In the genomic region with DNA sequence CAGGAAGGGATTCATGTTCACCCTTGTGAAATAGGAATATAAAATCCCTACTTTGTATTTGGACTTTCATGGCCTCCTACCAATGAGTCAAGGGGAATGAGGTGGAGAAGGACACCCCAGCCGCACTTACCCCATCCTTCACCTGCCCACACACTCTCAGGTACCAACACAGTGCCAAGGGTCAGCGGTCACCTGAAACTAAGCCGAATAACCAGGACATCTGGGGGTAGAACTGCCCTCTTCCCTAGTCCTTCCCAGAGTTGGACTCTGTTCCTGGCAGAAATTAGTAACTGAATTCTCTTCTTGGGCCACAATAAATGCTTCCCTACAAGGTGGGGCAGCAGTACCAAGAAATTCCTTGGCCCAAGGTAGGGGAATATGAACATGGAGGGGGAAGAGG, we compare ENCODE assay signal across 2 cellular contexts.
TF ChIP-seq lines count a peak whose summit lies in the region.

No MANE protein-coding gene starts in this region.

TF ChIP-seq in liver, 16 proteins besides CTCF, POLR2A, EP300 and RAD21:
- TF ChIP-seq YY1 (IDR thresholded peaks at IDR 0.05) (no peak), NR2F2 (IDR thresholded peaks at IDR 0.05) (no peak), RXRA (IDR thresholded peaks at IDR 0.05) (peak in 1 of 2 donors; percentile 51), JUND (IDR thresholded peaks at IDR 0.05) (no peak), HNF4G (IDR thresholded peaks at IDR 0.05) (no peak), TAF1 (conservative IDR thresholded peaks at IDR 0.05) (no peak), FOXA1 (IDR thresholded peaks at IDR 0.05) (no peak), GABPA (IDR thresholded peaks at IDR 0.05 in 1 of 2, conservative IDR thresholded peaks at IDR 0.05 in 1 of 2) (no peak), FOXA2 (IDR thresholded peaks at IDR 0.05) (no peak), EGR1 (IDR thresholded peaks at IDR 0.05; ENCODE audit: low read depth in 2 of 2) (no peak), SP1 (IDR thresholded peaks at IDR 0.05) (no peak), HNF4A (conservative IDR thresholded peaks at IDR 0.05) (peak; percentile 41 to 66)
- TF ChIP-seq, protein P1, sequence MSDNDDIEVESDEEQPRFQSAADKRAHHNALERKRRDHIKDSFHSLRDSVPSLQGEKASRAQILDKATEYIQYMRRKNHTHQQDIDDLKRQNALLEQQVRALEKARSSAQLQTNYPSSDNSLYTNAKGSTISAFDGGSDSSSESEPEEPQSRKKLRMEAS (IDR thresholded peaks at IDR 0.05) = no peak
- TF ChIP-seq, protein P2, sequence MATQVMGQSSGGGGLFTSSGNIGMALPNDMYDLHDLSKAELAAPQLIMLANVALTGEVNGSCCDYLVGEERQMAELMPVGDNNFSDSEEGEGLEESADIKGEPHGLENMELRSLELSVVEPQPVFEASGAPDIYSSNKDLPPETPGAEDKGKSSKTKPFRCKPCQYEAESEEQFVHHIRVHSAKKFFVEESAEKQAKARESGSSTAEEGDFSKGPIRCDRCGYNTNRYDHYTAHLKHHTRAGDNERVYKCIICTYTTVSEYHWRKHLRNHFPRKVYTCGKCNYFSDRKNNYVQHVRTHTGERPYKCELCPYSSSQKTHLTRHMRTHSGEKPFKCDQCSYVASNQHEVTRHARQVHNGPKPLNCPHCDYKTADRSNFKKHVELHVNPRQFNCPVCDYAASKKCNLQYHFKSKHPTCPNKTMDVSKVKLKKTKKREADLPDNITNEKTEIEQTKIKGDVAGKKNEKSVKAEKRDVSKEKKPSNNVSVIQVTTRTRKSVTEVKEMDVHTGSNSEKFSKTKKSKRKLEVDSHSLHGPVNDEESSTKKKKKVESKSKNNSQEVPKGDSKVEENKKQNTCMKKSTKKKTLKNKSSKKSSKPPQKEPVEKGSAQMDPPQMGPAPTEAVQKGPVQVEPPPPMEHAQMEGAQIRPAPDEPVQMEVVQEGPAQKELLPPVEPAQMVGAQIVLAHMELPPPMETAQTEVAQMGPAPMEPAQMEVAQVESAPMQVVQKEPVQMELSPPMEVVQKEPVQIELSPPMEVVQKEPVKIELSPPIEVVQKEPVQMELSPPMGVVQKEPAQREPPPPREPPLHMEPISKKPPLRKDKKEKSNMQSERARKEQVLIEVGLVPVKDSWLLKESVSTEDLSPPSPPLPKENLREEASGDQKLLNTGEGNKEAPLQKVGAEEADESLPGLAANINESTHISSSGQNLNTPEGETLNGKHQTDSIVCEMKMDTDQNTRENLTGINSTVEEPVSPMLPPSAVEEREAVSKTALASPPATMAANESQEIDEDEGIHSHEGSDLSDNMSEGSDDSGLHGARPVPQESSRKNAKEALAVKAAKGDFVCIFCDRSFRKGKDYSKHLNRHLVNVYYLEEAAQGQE (IDR thresholded peaks at IDR 0.05) = no peak
- TF ChIP-seq, protein P3, sequence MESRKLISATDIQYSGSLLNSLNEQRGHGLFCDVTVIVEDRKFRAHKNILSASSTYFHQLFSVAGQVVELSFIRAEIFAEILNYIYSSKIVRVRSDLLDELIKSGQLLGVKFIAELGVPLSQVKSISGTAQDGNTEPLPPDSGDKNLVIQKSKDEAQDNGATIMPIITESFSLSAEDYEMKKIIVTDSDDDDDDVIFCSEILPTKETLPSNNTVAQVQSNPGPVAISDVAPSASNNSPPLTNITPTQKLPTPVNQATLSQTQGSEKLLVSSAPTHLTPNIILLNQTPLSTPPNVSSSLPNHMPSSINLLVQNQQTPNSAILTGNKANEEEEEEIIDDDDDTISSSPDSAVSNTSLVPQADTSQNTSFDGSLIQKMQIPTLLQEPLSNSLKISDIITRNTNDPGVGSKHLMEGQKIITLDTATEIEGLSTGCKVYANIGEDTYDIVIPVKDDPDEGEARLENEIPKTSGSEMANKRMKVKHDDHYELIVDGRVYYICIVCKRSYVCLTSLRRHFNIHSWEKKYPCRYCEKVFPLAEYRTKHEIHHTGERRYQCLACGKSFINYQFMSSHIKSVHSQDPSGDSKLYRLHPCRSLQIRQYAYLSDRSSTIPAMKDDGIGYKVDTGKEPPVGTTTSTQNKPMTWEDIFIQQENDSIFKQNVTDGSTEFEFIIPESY (IDR thresholded peaks at IDR 0.05) = no peak
- TF ChIP-seq, protein P4, sequence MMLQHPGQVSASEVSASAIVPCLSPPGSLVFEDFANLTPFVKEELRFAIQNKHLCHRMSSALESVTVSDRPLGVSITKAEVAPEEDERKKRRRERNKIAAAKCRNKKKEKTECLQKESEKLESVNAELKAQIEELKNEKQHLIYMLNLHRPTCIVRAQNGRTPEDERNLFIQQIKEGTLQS (IDR thresholded peaks at IDR 0.05) = no peak

TF ChIP-seq in HepG2, 621 proteins besides CTCF, POLR2A, EP300 and RAD21:
- TF ChIP-seq, protein P5, sequence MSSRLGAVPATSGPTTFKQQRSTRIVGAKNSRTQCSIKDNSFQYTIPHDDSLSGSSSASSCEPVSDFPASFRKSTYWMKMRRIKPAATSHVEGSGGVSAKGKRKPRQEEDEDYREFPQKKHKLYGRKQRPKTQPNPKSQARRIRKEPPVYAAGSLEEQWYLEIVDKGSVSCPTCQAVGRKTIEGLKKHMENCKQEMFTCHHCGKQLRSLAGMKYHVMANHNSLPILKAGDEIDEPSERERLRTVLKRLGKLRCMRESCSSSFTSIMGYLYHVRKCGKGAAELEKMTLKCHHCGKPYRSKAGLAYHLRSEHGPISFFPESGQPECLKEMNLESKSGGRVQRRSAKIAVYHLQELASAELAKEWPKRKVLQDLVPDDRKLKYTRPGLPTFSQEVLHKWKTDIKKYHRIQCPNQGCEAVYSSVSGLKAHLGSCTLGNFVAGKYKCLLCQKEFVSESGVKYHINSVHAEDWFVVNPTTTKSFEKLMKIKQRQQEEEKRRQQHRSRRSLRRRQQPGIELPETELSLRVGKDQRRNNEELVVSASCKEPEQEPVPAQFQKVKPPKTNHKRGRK (CRISPR knock-in tag; IDR thresholded peaks at IDR 0.05) = no peak
- TF ChIP-seq, protein P6, sequence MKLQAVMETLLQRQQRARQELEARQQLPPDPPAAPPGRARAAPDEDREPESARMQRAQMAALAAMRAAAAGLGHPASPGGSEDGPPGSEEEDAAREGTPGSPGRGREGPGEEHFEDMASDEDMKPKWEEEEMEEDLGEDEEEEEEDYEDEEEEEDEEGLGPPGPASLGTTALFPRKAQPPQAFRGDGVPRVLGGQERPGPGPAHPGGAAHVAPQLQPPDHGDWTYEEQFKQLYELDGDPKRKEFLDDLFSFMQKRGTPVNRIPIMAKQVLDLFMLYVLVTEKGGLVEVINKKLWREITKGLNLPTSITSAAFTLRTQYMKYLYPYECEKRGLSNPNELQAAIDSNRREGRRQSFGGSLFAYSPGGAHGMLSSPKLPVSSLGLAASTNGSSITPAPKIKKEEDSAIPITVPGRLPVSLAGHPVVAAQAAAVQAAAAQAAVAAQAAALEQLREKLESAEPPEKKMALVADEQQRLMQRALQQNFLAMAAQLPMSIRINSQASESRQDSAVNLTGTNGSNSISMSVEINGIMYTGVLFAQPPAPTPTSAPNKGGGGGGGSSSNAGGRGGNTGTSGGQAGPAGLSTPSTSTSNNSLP (IDR thresholded peaks at IDR 0.05; ENCODE audit: low read depth, low read length) = no peak
- TF ChIP-seq CBX5 (CRISPR knock-in tag; IDR thresholded peaks at IDR 0.05; ENCODE audit: borderline replicate concordance) = no peak
